1 cellular context compared by ENCODE assay signal in genomic region chr17:80949451-80950421, GRCh38.
A peak's percentile ranks its signal among the peaks of the same experiment; 100 is the strongest.
TF ChIP-seq lines count a peak whose summit lies in the region.

No MANE protein-coding gene starts in this region.

TF ChIP-seq in K562, 482 proteins besides CTCF, POLR2A, EP300 and RAD21:
- TF ChIP-seq DMBX1 (CRISPR knock-in tag; IDR thresholded peaks at IDR 0.05; ENCODE audit: borderline replicate concordance) (no peak), GTF2E2 (tag; IDR thresholded peaks at IDR 0.05) (no peak), ZFP1 (CRISPR knock-in tag; IDR thresholded peaks at IDR 0.05) (no peak), ZBTB5 (IDR thresholded peaks at IDR 0.05) (no peak), ARID4B (CRISPR knock-in tag; IDR thresholded peaks at IDR 0.05) (no peak), POLR2G (IDR thresholded peaks at IDR 0.05; ENCODE audit: low read depth, low read length) (peak; percentile 36; the same call in 1 of the 2 replicates), BCOR (IDR thresholded peaks at IDR 0.05) (no peak), ZNF41 (CRISPR knock-in tag; conservative IDR thresholded peaks at IDR 0.05) (no peak), ZBTB33 (CRISPR knock-in tag; IDR thresholded peaks at IDR 0.05) (peak; percentile 79), HNRNPLL (IDR thresholded peaks at IDR 0.05; ENCODE audit: low read depth, low read length, poor library complexity, severe bottlenecking) (no peak), HDAC2 (IDR thresholded peaks at IDR 0.05) (no peak)
